10 cellular contexts compared by ENCODE assay signal in the genomic region with DNA sequence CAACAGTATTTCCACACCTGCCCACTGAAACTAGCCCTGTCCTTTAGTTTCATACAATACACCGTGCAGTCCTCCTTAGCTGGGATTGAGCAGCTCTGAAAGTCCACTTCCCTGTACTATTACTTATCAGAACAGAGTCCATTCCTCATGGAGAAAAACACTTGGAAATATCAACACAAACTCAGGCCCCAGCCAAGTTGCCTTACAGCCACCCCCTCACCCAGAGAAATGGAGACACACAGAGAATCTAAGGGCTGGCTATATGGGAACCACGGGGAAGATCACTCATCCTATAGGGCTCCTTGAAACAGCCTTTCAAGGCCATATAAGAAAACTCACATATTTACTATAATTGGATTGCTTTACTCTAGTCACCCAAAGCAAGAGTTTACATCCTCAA. TPM values are rescaled to one million over a fixed set of nuclear protein-coding genes. Genes with fewer than 3 reads are reported as not detected.
DNase-seq lines count a peak whose midpoint lies in the region; ATAC-seq and TF ChIP-seq lines count a peak whose summit lies in the region.
"Had no signal": no experiment of that assay in that cellular context is flagged by ENCODE, and none has a peak within 500 bp of the region (broad histone marks: within the 10 kb centered on the region; RNA-seq: fewer than 3 reads in every experiment).

No MANE protein-coding gene starts in this region.

- no peak overlapping the region for H3K9ac ChIP-seq in endodermal cell (ENCODE audit: extremely low read depth, low read length, poor library complexity, severe bottlenecking)

- H3K27ac Mint-ChIP-seq in endodermal cell: no peak overlapping the region
- H3K27ac Mint-ChIP-seq in natural killer cell: peak overlapping the region; percentile 92 to 97

- peaks cover 26 to 79% (median 67%) of the 10 kb centered on the region in 12 donors for H3K4me1 ChIP-seq in heart left ventricle
- H3K4me1 ChIP-seq in endodermal cell (ENCODE audit: control insufficient read depth, insufficient read depth, low read length): peaks cover 9% of the 10 kb centered on the region
- peaks cover 8 to 17% of the 10 kb centered on the region in 2 donors for H3K4me1 ChIP-seq in uterus

- H3K4me3 Mint-ChIP-seq in endodermal cell (no peak overlapping the region), natural killer cell (peak overlapping the region; percentile 88)

- H3K27ac ChIP-seq in heart left ventricle: peak overlapping the region in 11 of 12 donors; percentile 58 to 99 (median 96)
- H3K27ac ChIP-seq in endodermal cell (ENCODE audit: low read depth, low read length): no peak overlapping the region
- H3K27ac ChIP-seq in uterus: peak overlapping the region; percentile 97 to 99

- H3K9me3 ChIP-seq in heart left ventricle: no peaks in the 10 kb centered on the region
- no peaks in the 10 kb centered on the region for H3K9me3 ChIP-seq in endodermal cell (ENCODE audit: control insufficient read depth, low read length)
- H3K9me3 ChIP-seq in uterus: no peaks in the 10 kb centered on the region

- TF ChIP-seq CTCF in heart left ventricle (IDR thresholded peaks at IDR 0.05) (no peak), endodermal cell (conservative IDR thresholded peaks at IDR 0.05) (no peak), natural killer cell (IDR thresholded peaks at IDR 0.05) (no peak), uterus (IDR thresholded peaks at IDR 0.05) (no peak), GM10266 (IDR thresholded peaks at IDR 0.05; ENCODE audit: control insufficient read depth, insufficient read depth, low read depth, missing control alignments) (no peak)

- TF ChIP-seq POLR2A in heart left ventricle (IDR thresholded peaks at IDR 0.05) (no peak), uterus (IDR thresholded peaks at IDR 0.05) (no peak)

- H3K4me3 ChIP-seq in heart left ventricle (peak overlapping the region in 10 of 12 donors; percentile 2 to 94 (median 82)), endodermal cell (ENCODE audit: low read length) (peak overlapping the region; percentile 89), uterus (peak overlapping the region in 1 of 2 donors; percentile 83)

- H3K27me3 ChIP-seq in heart left ventricle (no peaks in the 10 kb centered on the region), endodermal cell (ENCODE audit: control insufficient read depth, insufficient read depth, low read length, poor library complexity, severe bottlenecking) (no peaks in the 10 kb centered on the region), uterus (no peaks in the 10 kb centered on the region)

- no peaks in the 10 kb centered on the region for H3K36me3 ChIP-seq in heart left ventricle
- H3K36me3 ChIP-seq in endodermal cell (ENCODE audit: control insufficient read depth, insufficient read depth, low read length): no peaks in the 10 kb centered on the region
- H3K36me3 ChIP-seq in uterus: no peaks in the 10 kb centered on the region

- 34 to 48% (median 41%) methylated on average over 2 of the region's 2 CpGs for WGBS in heart left ventricle, 4 donors
- WGBS in endodermal cell (ENCODE audit: insufficient coverage in 1 of 2, insufficient read length in 1 of 2), 2 experiments: 95 to 100% methylated on average over 1 to 2 of the region's 2 CpGs

- no peak for ATAC-seq in heart left ventricle
- ATAC-seq in natural killer cell: no peak

- H3K36me3 Mint-ChIP-seq in endodermal cell (ENCODE audit: low read depth) (no peaks in the 10 kb centered on the region), natural killer cell (no peaks in the 10 kb centered on the region)

- DNase-seq in heart left ventricle: no peak
- no peak for DNase-seq in cardiac septum (ENCODE audit: low spot score)
- no peak for DNase-seq in endodermal cell
- DNase-seq in natural killer cell: no peak
- DNase-seq in uterus: no peak
- no peak for DNase-seq in GM10266 (ENCODE audit: extremely low spot score)
- DNase-seq in activated CD4-positive, alpha-beta T cell treated with anti-CD3 and anti-CD28 coated beads, Interleukin-2, amount 50 U/mL, for 4 hours: no peak
- DNase-seq in ecto neural progenitor cell (ENCODE audit: low spot score): no peak
- DNase-seq: AML-193, NCI-H226 had no signal

- intact Hi-C loops in heart left ventricle (cut with DNase I) (loop anchor here in 5 of 10 donors (2.0 to 10.0 kb wide), 5 partner anchors 63 to 199 kb away; a partner anchor contains a TSS), cardiac septum (cut with DNase I) (loop anchor here (2.0 to 5.0 kb wide), 2 partner anchors 64 to 95 kb away; a partner anchor contains a TSS), natural killer cell (cut with micrococcal nuclease) (loop anchor here (5.0 kb wide), 2 partner anchors 41 to 64 kb away; a partner anchor contains a TSS), uterus (cut with DNase I; ENCODE audit: low total_unique reads) (no loop called here)

- H3K4me1 Mint-ChIP-seq in endodermal cell (peaks cover 44% of the 10 kb centered on the region), natural killer cell (peaks cover 53 to 60% of the 10 kb centered on the region in 2 donors)

- H3K27me3 Mint-ChIP-seq in endodermal cell (ENCODE audit: insufficient read depth) (no peaks in the 10 kb centered on the region), natural killer cell (ENCODE audit: low read depth in 2 of 2) (peaks cover 0 to 6% of the 10 kb centered on the region in 2 donors)

- H3K9me3 Mint-ChIP-seq in endodermal cell (no peaks in the 10 kb centered on the region), natural killer cell (no peaks in the 10 kb centered on the region)

RNA-seq across cellular contexts. Expression of a gene that starts 1.9 kb away (rescaled TPM):
- total RNA-seq in heart left ventricle (100 to 1,000 TPM in 3 of 9 donors, 10 to 100 TPM in 6; 84.9 to 208 (median 96.0) TPM), cardiac septum (114 TPM), endodermal cell (10 to 100 TPM; 45.8 to 78.5 TPM), natural killer cell (10 to 100 TPM; 22.0 to 39.0 (median 30.4) TPM), uterus (100 to 1,000 TPM; 150 to 233 (median 196) TPM)
- 100 to 1,000 TPM in 1 of 2 donors, 10 to 100 TPM in 1; 98.1 to 108 TPM for polyA plus RNA-seq in heart left ventricle
- polyA plus RNA-seq in endodermal cell (2013, experiment 1 of 2): 76.5 TPM
- polyA plus RNA-seq in endodermal cell (2013, experiment 2 of 2): 71.8 TPM

RNA-seq across cellular contexts. Expression of a gene that starts 39.8 kb away (rescaled TPM):
- total RNA-seq in heart left ventricle (1 to 10 TPM in 8 of 9 donors, under 1 TPM in 1; 0.48 to 4.9 (median 2.5) TPM), cardiac septum (2.9 TPM), endodermal cell (1 to 10 TPM in 1 of 2 donors, under 1 TPM in 1; 0.84 to 2.5 TPM), natural killer cell (under 1 TPM in 2 of 3 donors, not detected in 1; 0.21 to 0.85 TPM), uterus (1 to 10 TPM in 2 of 4 donors, under 1 TPM in 1, not detected in 1; 0.29 to 1.4 (median 1.2) TPM)
- 1 to 10 TPM in 1 of 2 donors, under 1 TPM in 1; 0.36 to 3.2 TPM for polyA plus RNA-seq in heart left ventricle
- 5.7 TPM for polyA plus RNA-seq in endodermal cell (2013, experiment 1 of 2)
- polyA plus RNA-seq in endodermal cell (2013, experiment 2 of 2): 3.5 TPM
